Comparison of ENCODE assay signal across 8 cellular contexts in the genomic region with DNA sequence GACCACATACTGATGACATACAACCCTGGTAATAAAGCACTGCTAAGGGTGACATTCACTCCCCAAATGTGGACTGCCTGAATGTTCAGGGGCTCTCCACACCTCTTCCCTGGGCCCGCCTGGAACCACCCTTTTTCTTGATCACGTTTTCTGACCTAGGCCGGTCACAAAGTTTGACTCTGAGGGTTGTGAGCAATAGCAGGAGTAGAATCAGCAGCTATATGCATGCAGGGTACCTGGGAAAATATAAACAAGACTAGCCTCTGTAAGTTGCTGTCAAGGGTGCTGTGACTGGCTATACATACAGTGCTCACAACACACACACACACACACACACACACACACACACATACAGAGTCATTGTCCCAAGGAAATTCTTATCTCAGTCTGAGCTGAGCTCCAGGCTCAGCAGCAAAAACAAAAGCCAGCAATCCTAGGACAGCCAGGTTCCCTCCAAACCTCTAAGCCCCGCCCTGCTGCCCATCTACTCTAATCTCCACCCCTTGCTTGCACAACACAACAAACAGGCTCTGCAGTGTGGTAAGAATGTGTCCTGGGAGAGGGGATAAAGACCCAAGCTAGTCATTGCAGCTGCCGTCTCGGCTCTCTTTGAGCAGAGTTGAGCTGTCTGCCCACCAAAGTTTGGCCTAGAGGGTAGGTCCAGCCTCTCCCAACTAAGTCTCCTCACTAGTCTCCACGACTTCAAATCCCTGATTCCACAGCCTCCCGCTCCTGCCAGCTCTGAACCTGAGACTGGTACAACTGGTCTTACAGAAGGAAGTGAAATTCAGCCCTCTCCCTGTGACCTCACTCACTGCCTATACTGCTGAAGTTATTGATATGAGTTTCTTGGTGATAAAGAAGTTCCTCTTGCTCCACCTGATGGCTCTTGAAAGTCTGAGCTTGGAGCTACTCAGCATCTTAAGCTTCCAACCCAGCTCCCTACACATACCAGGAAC. TPM values are rescaled to one million over a fixed set of nuclear protein-coding genes. Genes with fewer than 3 reads are reported as not detected.
DNase-seq lines count a peak whose midpoint lies in the region; ATAC-seq and TF ChIP-seq lines count a peak whose summit lies in the region.

No MANE protein-coding gene starts in this region.

- TF ChIP-seq CTCF in GM10266 (IDR thresholded peaks at IDR 0.05; ENCODE audit: control insufficient read depth, insufficient read depth, low read depth, missing control alignments), result peak; percentile 50
- TF ChIP-seq CTCF in LNCAP (IDR thresholded peaks at IDR 0.05), result peak; percentile 25; the same call in 1 of the 2 replicates

- intact Hi-C loops in left ventricle myocardium superior (cut with micrococcal nuclease), result loop anchor here (10.0 kb wide), 1 partner anchor 62 kb away; no protein-coding TSS in a partner anchor

- peak overlapping the region; percentile 26 for H3K4me2 ChIP-seq in skeletal muscle satellite cell (ENCODE audit: low read length)

- no peaks in the 10 kb centered on the region for H3K9me3 Mint-ChIP-seq in activated CD4-positive, alpha-beta memory T cell treated with anti-CD3 and anti-CD28 coated beads, Interleukin-2, amount 10 ng/mL, durations not matched to agents 7 days and 5 days

- H3K36me3 ChIP-seq in skeletal muscle satellite cell (ENCODE audit: insufficient read depth, low read length), result no peaks in the 10 kb centered on the region

- H3K27me3 ChIP-seq in skeletal muscle satellite cell (ENCODE audit: control insufficient read depth, insufficient read depth, low read length), result peaks cover 8% of the 10 kb centered on the region

- ATAC-seq in GM21447 (IDR thresholded peaks at IDR 0.05; ENCODE audit: unreplicated experiment) (peak; percentile 39), left ventricle myocardium superior (peak; percentile 8), SK-N-SH treated with all-trans-retinoic acid at 6 μM for 48 hours (no peak)

- DNase-seq in GM10266 (ENCODE audit: extremely low spot score), result peak; percentile 82
- no peak for DNase-seq in activated CD4-positive, alpha-beta memory T cell treated with anti-CD3 and anti-CD28 coated beads, Interleukin-2, amount 10 ng/mL, durations not matched to agents 7 days and 5 days
- peak; percentile 74 for DNase-seq in left ventricle myocardium superior
- DNase-seq in SK-N-DZ (ENCODE audit: low spot score), result no peak

- peaks cover 62% of the 10 kb centered on the region for H3K4me1 ChIP-seq in skeletal muscle satellite cell (ENCODE audit: control insufficient read depth, insufficient read depth, low read length)

- peak overlapping the region; percentile 93 for H3K4me3 Mint-ChIP-seq in activated CD4-positive, alpha-beta memory T cell treated with anti-CD3 and anti-CD28 coated beads, Interleukin-2, amount 10 ng/mL, durations not matched to agents 7 days and 5 days

- POLR2A ChIA-PET in activated CD4-positive, alpha-beta memory T cell treated with anti-CD3 and anti-CD28 coated beads, Interleukin-2, amount 10 ng/mL, durations not matched to agents 7 days and 5 days (lab: Charles Lee), result interaction anchor here (1.0 to 6.3 kb wide), 11 partner anchors 8 to 200 kb away, joined by 3 to 73 read pairs (median 7); a partner anchor contains a TSS

- peaks cover 61% of the 10 kb centered on the region for H3K4me1 Mint-ChIP-seq in activated CD4-positive, alpha-beta memory T cell treated with anti-CD3 and anti-CD28 coated beads, Interleukin-2, amount 10 ng/mL, durations not matched to agents 7 days and 5 days

- no peak overlapping the region for H3K27ac Mint-ChIP-seq in activated CD4-positive, alpha-beta memory T cell treated with anti-CD3 and anti-CD28 coated beads, Interleukin-2, amount 10 ng/mL, durations not matched to agents 7 days and 5 days

- peaks cover 9% of the 10 kb centered on the region for H3K27me3 Mint-ChIP-seq in activated CD4-positive, alpha-beta memory T cell treated with anti-CD3 and anti-CD28 coated beads, Interleukin-2, amount 10 ng/mL, durations not matched to agents 7 days and 5 days

- CTCF ChIA-PET in activated CD4-positive, alpha-beta memory T cell treated with anti-CD3 and anti-CD28 coated beads, Interleukin-2, amount 10 ng/mL, durations not matched to agents 7 days and 5 days (lab: Charles Lee), result interaction anchor here (0.8 to 12.8 kb wide), 16 partner anchors 9 to 173 kb away, joined by 3 to 146 read pairs (median 6); a partner anchor contains a TSS

- H3K9ac ChIP-seq in skeletal muscle satellite cell (ENCODE audit: low read depth, low read length), result no peak overlapping the region

- peaks cover 20% of the 10 kb centered on the region for H3K36me3 Mint-ChIP-seq in activated CD4-positive, alpha-beta memory T cell treated with anti-CD3 and anti-CD28 coated beads, Interleukin-2, amount 10 ng/mL, durations not matched to agents 7 days and 5 days (ENCODE audit: low read depth)

- H3K4me3 ChIP-seq in skeletal muscle satellite cell (ENCODE audit: low read length), result no peak overlapping the region

- H3K9me3 ChIP-seq in skeletal muscle satellite cell (replicated peaks; ENCODE audit: low read length), result no peaks in the 10 kb centered on the region

TF ChIP-seq in SK-N-SH treated with all-trans-retinoic acid at 6 μM for 48 hours, 23 proteins besides CTCF, POLR2A, EP300 and RAD21:
- no peak for TF ChIP-seq SNAI2 (CRISPR knock-in tag; IDR thresholded peaks at IDR 0.05)
- no peak for TF ChIP-seq TCF4 (CRISPR knock-in tag; IDR thresholded peaks at IDR 0.05; ENCODE audit: borderline replicate concordance)

RNA-seq across cellular contexts. Expression of a gene that starts 2.2 kb away (rescaled TPM):
- total RNA-seq in activated CD4-positive, alpha-beta memory T cell treated with anti-CD3 and anti-CD28 coated beads, Interleukin-2, amount 10 ng/mL, durations not matched to agents 7 days and 5 days, result 10 to 100 TPM; 25.7 to 30.2 TPM
- total RNA-seq in left ventricle myocardium superior, result 3.2 TPM
- total RNA-seq in skeletal muscle satellite cell (2012; rRNA removed), result under 0.01 and 0.44 TPM in 2 replicates
- 9.4 and 12.3 TPM in 2 replicates for polyA plus RNA-seq in SK-N-DZ (2014; cell fraction: cytosol; rRNA removed)
- 6.8 and 12.3 TPM in 2 replicates for polyA plus RNA-seq in SK-N-DZ (2014; cell fraction: nucleus; rRNA removed)

RNA-seq across cellular contexts. Expression of a gene that starts 54.4 kb away (rescaled TPM):
- 10 to 100 TPM; 73.2 to 73.8 TPM for total RNA-seq in activated CD4-positive, alpha-beta memory T cell treated with anti-CD3 and anti-CD28 coated beads, Interleukin-2, amount 10 ng/mL, durations not matched to agents 7 days and 5 days
- 1.7 TPM for total RNA-seq in left ventricle myocardium superior
- 15.7 and 22.1 TPM in 2 replicates for total RNA-seq in skeletal muscle satellite cell (2012; rRNA removed)
- 89.7 and 93.3 TPM in 2 replicates for polyA plus RNA-seq in SK-N-DZ (2014; cell fraction: cytosol; rRNA removed)
- polyA plus RNA-seq in SK-N-DZ (2014; cell fraction: nucleus; rRNA removed), result 216 and 329 TPM in 2 replicates

Comparison
In these comparisons a context has a peak if more than half of its experiments do, and no peak if none do; other contexts are left out.
1. DNase-seq: peak in GM10266 (single experiment) and left ventricle myocardium superior (single experiment); none in activated CD4-positive, alpha-beta memory T cell treated with anti-CD3 and anti-CD28 coated beads, Interleukin-2, amount 10 ng/mL, durations not matched to agents 7 days and 5 days (single experiment) and SK-N-DZ (single experiment).
2. RNA of a gene that starts 54.4 kb away (total RNA-seq): 73.2 to 73.8 TPM in activated CD4-positive, alpha-beta memory T cell treated with anti-CD3 and anti-CD28 coated beads, Interleukin-2, amount 10 ng/mL, durations not matched to agents 7 days and 5 days; 1.7 TPM in left ventricle myocardium superior (single experiment); every median in the first group is over 10 times any median in the second.